ENCODE assay signal across 19 cellular contexts in genomic region chr3:130711885-130712284, GRCh38.
"Had no signal": no experiment of that assay in that cellular context is flagged by ENCODE, and none has a peak within 500 bp of the region (broad histone marks: within the 10 kb centered on the region; RNA-seq: fewer than 3 reads in every experiment).

No MANE protein-coding gene starts in this region.

- H3K27ac ChIP-seq: pancreas, psoas muscle, tibial nerve had no signal

- H3K27me3 ChIP-seq: esophagus squamous epithelium, pancreas, tibial nerve had no signal

- FAIRE-seq: frontal cortex, pancreas had no signal

- ATAC-seq: activated T-cell treated with anti-CD3 and anti-CD28 coated beads, Interleukin-2, amount 50 U/mL, for 72 hours; left cardiac atrium; natural killer cell treated with Interleukin-12 subunit alpha and Interleukin-12 subunit beta and Interleukin-15 and Interleukin-18, amount 100 ng/mL, for 72 hours; pancreas; psoas muscle had no signal

- H3K27ac Mint-ChIP-seq: activated CD4-positive, alpha-beta memory T cell treated with anti-CD3 and anti-CD28 coated beads for 36 hours; activated naive CD4-positive, alpha-beta T cell treated with anti-CD3 and anti-CD28 coated beads for 36 hours; activated T-cell treated with anti-CD3 and anti-CD28 coated beads, Interleukin-2, amount 50 U/mL, for 72 hours; natural killer cell treated with Interleukin-12 subunit alpha and Interleukin-12 subunit beta and Interleukin-15 and Interleukin-18, amount 100 ng/mL, for 72 hours; stimulated activated naive CD8-positive, alpha-beta T cell treated with anti-CD3 and anti-CD28 coated beads, Interleukin-15, Interleukin-2, amounts not matched to agents 100 ng/mL and 50 ng/mL, for 24 hours had no signal

- H3K4me1 Mint-ChIP-seq: brain, memory B cell had no signal

- H3K4me1 ChIP-seq: pancreas, psoas muscle, tibial nerve had no signal

- H3K9me3 ChIP-seq: esophagus squamous epithelium, pancreas, psoas muscle, tibial nerve had no signal

- H3K4me3 Mint-ChIP-seq: activated CD4-positive, alpha-beta memory T cell treated with anti-CD3 and anti-CD28 coated beads for 36 hours; activated naive CD4-positive, alpha-beta T cell treated with anti-CD3 and anti-CD28 coated beads for 36 hours; activated T-cell treated with anti-CD3 and anti-CD28 coated beads, Interleukin-2, amount 50 U/mL, for 72 hours; brain; memory B cell; natural killer cell treated with Interleukin-12 subunit alpha and Interleukin-12 subunit beta and Interleukin-15 and Interleukin-18, amount 100 ng/mL, for 72 hours; stimulated activated naive CD8-positive, alpha-beta T cell treated with anti-CD3 and anti-CD28 coated beads, Interleukin-15, Interleukin-2, amounts not matched to agents 100 ng/mL and 50 ng/mL, for 24 hours had no signal

- DNase-seq: activated CD4-positive, alpha-beta memory T cell treated with anti-CD3 and anti-CD28 coated beads for 36 hours; activated CD4-positive, alpha-beta T cell treated with anti-CD3 and anti-CD28 coated beads for 48 hours; activated effector memory CD4-positive, alpha-beta T cell treated with Interleukin-2 at 50 U/mL for 16 hours; activated naive CD4-positive, alpha-beta T cell treated with anti-CD3 and anti-CD28 coated beads for 36 hours; activated T-cell treated with anti-CD3 and anti-CD28 coated beads, Interleukin-2, amount 50 U/mL, for 72 hours; effector memory CD4-positive, alpha-beta T cell; esophagus squamous epithelium; hippocampal formation; left cardiac atrium; pancreas; psoas muscle; stimulated activated CD4-positive, alpha-beta T cell treated with anti-CD3 and anti-CD28 coated beads, Interleukin-1b, Interleukin-23, amount 100 ng/mL, for 48 hours; substantia nigra had no signal

- H3K4me3 ChIP-seq: esophagus squamous epithelium, pancreas, psoas muscle, tibial nerve had no signal

- H3K27me3 Mint-ChIP-seq: activated CD4-positive, alpha-beta memory T cell treated with anti-CD3 and anti-CD28 coated beads for 36 hours; brain; memory B cell; natural killer cell treated with Interleukin-12 subunit alpha and Interleukin-12 subunit beta and Interleukin-15 and Interleukin-18, amount 100 ng/mL, for 72 hours; stimulated activated naive CD8-positive, alpha-beta T cell treated with anti-CD3 and anti-CD28 coated beads, Interleukin-15, Interleukin-2, amounts not matched to agents 100 ng/mL and 50 ng/mL, for 24 hours had no signal
